25 cellular contexts compared by ENCODE assay signal in the genomic region with DNA sequence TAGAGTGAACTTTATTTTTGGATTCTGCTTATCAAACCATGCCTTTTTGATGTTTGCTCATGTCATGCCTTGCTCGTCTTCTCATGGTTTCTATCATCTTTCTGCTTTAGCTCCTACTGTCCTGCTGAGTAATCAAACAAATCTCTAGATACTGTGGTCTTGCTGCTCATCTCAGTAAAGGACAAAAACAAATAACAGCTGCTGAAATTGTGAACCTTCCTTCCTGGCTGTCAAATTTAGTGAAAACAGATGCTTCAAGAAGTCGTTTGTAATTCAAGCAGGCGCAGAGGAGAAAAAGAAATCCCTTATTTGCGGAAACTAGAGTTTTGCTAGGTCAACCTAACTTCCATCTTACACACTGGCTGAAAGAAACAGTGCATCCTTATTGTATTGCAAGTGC.
DNase-seq lines count a peak whose midpoint lies in the region; TF ChIP-seq lines count a peak whose summit lies in the region.
"Had no signal": no experiment of that assay in that cellular context is flagged by ENCODE, and none has a peak within 500 bp of the region (broad histone marks: within the 10 kb centered on the region; RNA-seq: fewer than 3 reads in every experiment).

No MANE protein-coding gene starts in this region.

- H3K36me3 ChIP-seq in MM.1S (replicated peaks; ENCODE audit: insufficient read depth, low read length) (no peaks in the 10 kb centered on the region), neuronal stem cell (replicated peaks in 1 of 2; ENCODE audit: control insufficient read depth in 2 of 2, insufficient read depth in 2 of 2, low read length in 2 of 2) (no peaks in the 10 kb centered on the region)
- H3K36me3 ChIP-seq: ascending aorta, Peyer's patch, SJCRH30, suprapubic skin, uterus had no signal

- CTCF ChIA-PET in activated CD4-positive, alpha-beta T cell treated with anti-CD3 and anti-CD28 coated beads, Interleukin-2, amount 10 ng/mL, durations not matched to agents 7 days and 5 days (lab: Charles Lee) = no interaction called here

- no peak overlapping the region for H3K9ac ChIP-seq in MM.1S (ENCODE audit: low read length)
- H3K9ac ChIP-seq in neuronal stem cell (ENCODE audit: low read depth, low read length, poor library complexity) = no peak overlapping the region

- H3F3A ChIP-seq in MM.1S (ENCODE audit: insufficient read depth, low read length) = peaks cover 5% of the 10 kb centered on the region; the same call in 1 of the 2 replicates

- peak overlapping the region; percentile 22; the same call in 1 of the 2 replicates for H3K4me2 ChIP-seq in MM.1S (ENCODE audit: low read depth, low read length)
- H3K4me2 ChIP-seq in neuronal stem cell (ENCODE audit: insufficient read depth, low read length, poor library complexity, severe bottlenecking) = no peak overlapping the region

- H3K9me3 Mint-ChIP-seq in activated CD4-positive, alpha-beta T cell treated with anti-CD3 and anti-CD28 coated beads, Interleukin-2, amount 10 ng/mL, durations not matched to agents 7 days and 5 days = no peaks in the 10 kb centered on the region
- H3K9me3 Mint-ChIP-seq: activated naive CD4-positive, alpha-beta T cell treated with anti-CD3 and anti-CD28 coated beads, Interleukin-2, amount 50 U/mL, for 72 hours; activated T-helper 1 cell treated with anti-CD3 and anti-CD28 coated beads, Interleukin-12 subunit alpha, Interleukin-12 subunit beta, Interleukin-2, Interleukin-4 antibody, amounts not matched to agents 30 ng/mL and 10 ng/mL and 1 ng/mL, durations not matched to agents 14 hours and 24 hours and 36 hours; stimulated activated memory B cell treated with anti-CD40 and anti-IgM and Interleukin-4, amounts not matched to agents 10 μg/mL and 1 μg/mL and 100 μg/mL, for 72 hours; T-helper 1 cell treated with Interleukin-12 subunit alpha and Interleukin-12 subunit beta and Interleukin-4 antibody, amounts not matched to agents 30 μg/mL and 1 μg/mL, for 36 hours had no signal

- no peak overlapping the region for H3K14ac ChIP-seq in neuronal stem cell (ENCODE audit: low read length)

- no peak overlapping the region for H2BK12ac ChIP-seq in neuronal stem cell (ENCODE audit: low read length)

- H3K27me3 ChIP-seq in MM.1S (replicated peaks; ENCODE audit: insufficient read depth, low read length) (no peaks in the 10 kb centered on the region), neuronal stem cell (ENCODE audit: control insufficient read depth in 3 of 3, insufficient read depth in 3 of 3, low read depth in 1 of 3, low read length in 3 of 3) (no peaks in the 10 kb centered on the region)
- H3K27me3 ChIP-seq: ascending aorta, Peyer's patch, SJCRH30, suprapubic skin, uterus had no signal

- WGBS in neuronal stem cell (ENCODE audit: extremely low coverage in 2 of 2, insufficient read length in 2 of 2, insufficient replicate concordance in 1 of 2), 2 donors = no CpG with 5 or more reads among the region's 4 CpGs

- no peak overlapping the region for H2BK120ac ChIP-seq in neuronal stem cell (ENCODE audit: low read depth, low read length)

- no peak overlapping the region for H4K8ac ChIP-seq in neuronal stem cell (ENCODE audit: low read depth, low read length)

- POLR2A ChIA-PET in activated CD4-positive, alpha-beta T cell treated with anti-CD3 and anti-CD28 coated beads, Interleukin-2, amount 10 ng/mL, durations not matched to agents 7 days and 5 days (lab: Charles Lee) = no interaction called here

- no peak overlapping the region for H2BK15ac ChIP-seq in neuronal stem cell (ENCODE audit: low read length)

- H3K9me3 ChIP-seq in MM.1S (replicated peaks; ENCODE audit: insufficient read depth, low read length) (no peaks in the 10 kb centered on the region), neuronal stem cell (replicated peaks in 1 of 2; ENCODE audit: control insufficient read depth in 2 of 2, insufficient read depth in 1 of 2, low read depth in 1 of 2, low read length in 2 of 2) (no peaks in the 10 kb centered on the region)
- H3K9me3 ChIP-seq: ascending aorta, Peyer's patch, SJCRH30, suprapubic skin, uterus had no signal

- H2AK5ac ChIP-seq in neuronal stem cell (ENCODE audit: low read depth, low read length) = no peak overlapping the region

- H3K4me1 ChIP-seq in MM.1S (ENCODE audit: low read length) (0 out of 2 replicates have a peak, but pooled peaks cover 8% of the 10 kb centered on the region), neuronal stem cell (ENCODE audit: control insufficient read depth in 2 of 2, insufficient read depth in 1 of 2, low read depth in 1 of 2, low read length in 2 of 2) (peaks cover 0 to 2% of the 10 kb centered on the region in 2 donors)
- H3K4me1 ChIP-seq: ascending aorta, Peyer's patch, SJCRH30, suprapubic skin, uterus had no signal

- H2AFZ ChIP-seq in MM.1S (ENCODE audit: low read length) (no peak overlapping the region), neuronal stem cell (ENCODE audit: low read length) (peak overlapping the region; percentile 68)

- no peaks in the 10 kb centered on the region for H3K4me1 Mint-ChIP-seq in activated CD4-positive, alpha-beta T cell treated with anti-CD3 and anti-CD28 coated beads, Interleukin-2, amount 10 ng/mL, durations not matched to agents 7 days and 5 days
- H3K4me1 Mint-ChIP-seq: activated CD8-positive, alpha-beta memory T cell treated with anti-CD3 and anti-CD28 coated beads, Interleukin-2, amount 10 ng/mL, durations not matched to agents 7 days and 5 days; CD14-positive monocyte; natural killer cell; stimulated activated memory B cell treated with anti-CD40 and anti-IgM and Interleukin-4, amounts not matched to agents 10 μg/mL and 1 μg/mL and 100 μg/mL, for 72 hours had no signal

- TF ChIP-seq CTCF in MM.1S (IDR thresholded peaks at IDR 0.05; ENCODE audit: low read length) = no peak

- H3K4ac ChIP-seq in neuronal stem cell (ENCODE audit: low read length) = no peak overlapping the region

- no peak overlapping the region for H3K18ac ChIP-seq in neuronal stem cell (ENCODE audit: low read length)

- H3K4me3 ChIP-seq in MM.1S (ENCODE audit: low read length) (0 out of 2 replicates have a peak overlapping the region, but pooled peaks have one; percentile 5), neuronal stem cell (ENCODE audit: low read length in 2 of 2) (no peak overlapping the region)
- H3K4me3 ChIP-seq: ascending aorta, Peyer's patch, SJCRH30, suprapubic skin, uterus had no signal

- H3K79me2 ChIP-seq in MM.1S (ENCODE audit: low read length) = no peaks in the 10 kb centered on the region

- H4K91ac ChIP-seq in neuronal stem cell (ENCODE audit: low read depth, low read length, poor library complexity) = no peak overlapping the region

- no peaks in the 10 kb centered on the region for H3K36me3 Mint-ChIP-seq in activated CD4-positive, alpha-beta T cell treated with anti-CD3 and anti-CD28 coated beads, Interleukin-2, amount 10 ng/mL, durations not matched to agents 7 days and 5 days (ENCODE audit: low read depth)
- H3K36me3 Mint-ChIP-seq: activated CD8-positive, alpha-beta memory T cell treated with anti-CD3 and anti-CD28 coated beads, Interleukin-2, amount 10 ng/mL, durations not matched to agents 7 days and 5 days; activated naive CD4-positive, alpha-beta T cell treated with anti-CD3 and anti-CD28 coated beads, Interleukin-2, amount 50 U/mL, for 72 hours; CD14-positive monocyte; natural killer cell; stimulated activated memory B cell treated with anti-CD40 and anti-IgM and Interleukin-4, amounts not matched to agents 10 μg/mL and 1 μg/mL and 100 μg/mL, for 72 hours had no signal

- no peaks in the 10 kb centered on the region for H4K20me1 ChIP-seq in MM.1S (ENCODE audit: insufficient read depth, low read length)

- no peak overlapping the region for H3K4me3 Mint-ChIP-seq in activated CD4-positive, alpha-beta T cell treated with anti-CD3 and anti-CD28 coated beads, Interleukin-2, amount 10 ng/mL, durations not matched to agents 7 days and 5 days
- H3K4me3 Mint-ChIP-seq: activated CD8-positive, alpha-beta memory T cell treated with anti-CD3 and anti-CD28 coated beads, Interleukin-2, amount 10 ng/mL, durations not matched to agents 7 days and 5 days; activated T-helper 1 cell treated with anti-CD3 and anti-CD28 coated beads, Interleukin-12 subunit alpha, Interleukin-12 subunit beta, Interleukin-2, Interleukin-4 antibody, amounts not matched to agents 30 ng/mL and 10 ng/mL and 1 ng/mL, durations not matched to agents 14 hours and 24 hours and 36 hours; CD14-positive monocyte; natural killer cell; stimulated activated memory B cell treated with anti-CD40 and anti-IgM and Interleukin-4, amounts not matched to agents 10 μg/mL and 1 μg/mL and 100 μg/mL, for 72 hours; T-helper 1 cell treated with Interleukin-12 subunit alpha and Interleukin-12 subunit beta and Interleukin-4 antibody, amounts not matched to agents 30 μg/mL and 1 μg/mL, for 36 hours had no signal

- H3K23ac ChIP-seq in neuronal stem cell (ENCODE audit: low read depth, low read length, poor library complexity) = no peak overlapping the region

- H3K9me2 ChIP-seq in MM.1S (replicated peaks; ENCODE audit: insufficient read depth, low read length) = no peaks in the 10 kb centered on the region

- peak overlapping the region; percentile 41; the same call in 1 of the 2 replicates for H3K27ac ChIP-seq in MM.1S (ENCODE audit: low read length)
- no peak overlapping the region for H3K27ac ChIP-seq in neuronal stem cell (replicated peaks; ENCODE audit: low read length)
- H3K27ac ChIP-seq: ascending aorta, Peyer's patch, SJCRH30, suprapubic skin, uterus had no signal

- H3K79me1 ChIP-seq in neuronal stem cell (ENCODE audit: low read depth, low read length) = no peaks in the 10 kb centered on the region

- H2BK5ac ChIP-seq in neuronal stem cell (ENCODE audit: low read length) = no peak overlapping the region

- no peaks in the 10 kb centered on the region for H3K27me3 Mint-ChIP-seq in activated CD4-positive, alpha-beta T cell treated with anti-CD3 and anti-CD28 coated beads, Interleukin-2, amount 10 ng/mL, durations not matched to agents 7 days and 5 days
- H3K27me3 Mint-ChIP-seq: activated CD8-positive, alpha-beta memory T cell treated with anti-CD3 and anti-CD28 coated beads, Interleukin-2, amount 10 ng/mL, durations not matched to agents 7 days and 5 days; stimulated activated memory B cell treated with anti-CD40 and anti-IgM and Interleukin-4, amounts not matched to agents 10 μg/mL and 1 μg/mL and 100 μg/mL, for 72 hours had no signal

- no peak overlapping the region for H3K27ac Mint-ChIP-seq in activated CD4-positive, alpha-beta T cell treated with anti-CD3 and anti-CD28 coated beads, Interleukin-2, amount 10 ng/mL, durations not matched to agents 7 days and 5 days
- H3K27ac Mint-ChIP-seq: activated CD8-positive, alpha-beta memory T cell treated with anti-CD3 and anti-CD28 coated beads, Interleukin-2, amount 10 ng/mL, durations not matched to agents 7 days and 5 days; activated naive CD4-positive, alpha-beta T cell treated with anti-CD3 and anti-CD28 coated beads, Interleukin-2, amount 50 U/mL, for 72 hours; activated T-helper 1 cell treated with anti-CD3 and anti-CD28 coated beads, Interleukin-12 subunit alpha, Interleukin-12 subunit beta, Interleukin-2, Interleukin-4 antibody, amounts not matched to agents 30 ng/mL and 10 ng/mL and 1 ng/mL, durations not matched to agents 14 hours and 24 hours and 36 hours; CD14-positive monocyte; natural killer cell; stimulated activated memory B cell treated with anti-CD40 and anti-IgM and Interleukin-4, amounts not matched to agents 10 μg/mL and 1 μg/mL and 100 μg/mL, for 72 hours; T-helper 1 cell treated with Interleukin-12 subunit alpha and Interleukin-12 subunit beta and Interleukin-4 antibody, amounts not matched to agents 30 μg/mL and 1 μg/mL, for 36 hours had no signal

- DNase-seq in AG20443 (ENCODE audit: low spot score) (peak; percentile 7), MM.1S (peak; percentile 73), fibroblast of gingiva (ENCODE audit: low read depth) (peak; percentile 49), neuronal stem cell (ENCODE audit: low spot score) (no peak), NCI-H526 treated with DMSO at 0.1 percent for 48 hours (lab: John Stamatoyannopoulos, UW) (no peak), kidney tubule cell (ENCODE audit: low spot score) (no peak), NCI-H526 (lab: John Stamatoyannopoulos, UW) (no peak)
- DNase-seq in activated CD4-positive, alpha-beta T cell treated with anti-CD3 and anti-CD28 coated beads, Interleukin-2, amount 10 ng/mL, durations not matched to agents 7 days and 5 days = no peak
- DNase-seq: ACHN; activated CD4-positive, alpha-beta T cell treated with anti-CD3 and anti-CD28 coated beads for 4 hours; activated CD8-positive, alpha-beta memory T cell treated with anti-CD3 and anti-CD28 coated beads, Interleukin-2, amount 10 ng/mL, durations not matched to agents 7 days and 5 days; left cardiac atrium; natural killer cell; NCI-H1694; Peyer's patch; posterior cingulate gyrus; SJCRH30; uterus had no signal

Comparison
In these comparisons a context has a peak if more than half of its experiments do, and no peak if none do; other contexts are left out.
1. DNase-seq: peak in AG20443 (single experiment), MM.1S (single experiment) and fibroblast of gingiva (single experiment); none in neuronal stem cell (single experiment), activated CD4-positive, alpha-beta T cell treated with anti-CD3 and anti-CD28 coated beads, Interleukin-2, amount 10 ng/mL, durations not matched to agents 7 days and 5 days (single experiment), NCI-H526 treated with DMSO at 0.1 percent for 48 hours (single experiment), kidney tubule cell (single experiment) and NCI-H526 (0 of 2).